Comparison of ENCODE assay signal across 33 cellular contexts in genomic region chr9:97408562-97408961, GRCh38. TPM values are rescaled to one million over a fixed set of nuclear protein-coding genes. Genes with fewer than 3 reads are reported as not detected.
A peak's percentile ranks its signal among the peaks of the same experiment; 100 is the strongest.
DNase-seq lines count a peak whose midpoint lies in the region; ATAC-seq and TF ChIP-seq lines count a peak whose summit lies in the region.
"Had no signal": no experiment of that assay in that cellular context is flagged by ENCODE, and none has a peak within 500 bp of the region (broad histone marks: within the 10 kb centered on the region; RNA-seq: fewer than 3 reads in every experiment).

No MANE protein-coding gene starts in this region.

- TF ChIP-seq CTCF in Caco-2 (IDR thresholded peaks at IDR 0.05; ENCODE audit: insufficient read depth in 1 of 2, low read depth in 1 of 2, low read length in 1 of 2, severe bottlenecking in 1 of 2, unreplicated experiment in 1 of 2), result no peak
- TF ChIP-seq CTCF in HEK293 (tag by site-specific recombination; IDR thresholded peaks at IDR 0.05), result no peak
- no peak for TF ChIP-seq CTCF in A673 (conservative IDR thresholded peaks at IDR 0.05; ENCODE audit: low read depth, low read length)

- no peak overlapping the region for H3K4me3 Mint-ChIP-seq in Caco-2 (ENCODE audit: unreplicated experiment)
- H3K4me3 Mint-ChIP-seq in stimulated activated naive B cell treated with anti-CD40 and anti-IgM and Interleukin-4, amounts not matched to agents 10 μg/mL and 1 μg/mL and 100 μg/mL, for 72 hours, result no peak overlapping the region
- H3K4me3 Mint-ChIP-seq: B cell; CD14-positive monocyte; CD4-positive, alpha-beta memory T cell; CD8-positive, alpha-beta T cell had no signal

- H3K4me1 Mint-ChIP-seq in Caco-2 (ENCODE audit: low read depth, unreplicated experiment), result peaks cover 46% of the 10 kb centered on the region
- peaks cover 31 to 42% of the 10 kb centered on the region in 2 donors for H3K4me1 Mint-ChIP-seq in stimulated activated naive B cell treated with anti-CD40 and anti-IgM and Interleukin-4, amounts not matched to agents 10 μg/mL and 1 μg/mL and 100 μg/mL, for 72 hours

- peaks cover 5% of the 10 kb centered on the region for H3K36me3 Mint-ChIP-seq in Caco-2 (ENCODE audit: insufficient read depth, unreplicated experiment)
- peaks cover 3 to 4% of the 10 kb centered on the region in 2 donors for H3K36me3 Mint-ChIP-seq in stimulated activated naive B cell treated with anti-CD40 and anti-IgM and Interleukin-4, amounts not matched to agents 10 μg/mL and 1 μg/mL and 100 μg/mL, for 72 hours
- H3K36me3 Mint-ChIP-seq: CD14-positive monocyte; CD8-positive, alpha-beta T cell had no signal

- no peaks in the 10 kb centered on the region for H3K27me3 Mint-ChIP-seq in Caco-2 (ENCODE audit: insufficient read depth, unreplicated experiment)
- H3K27me3 Mint-ChIP-seq in stimulated activated naive B cell treated with anti-CD40 and anti-IgM and Interleukin-4, amounts not matched to agents 10 μg/mL and 1 μg/mL and 100 μg/mL, for 72 hours, result peaks cover 4 to 16% of the 10 kb centered on the region in 2 donors

- intact Hi-C loops in Caco-2 (cut with micrococcal nuclease; ENCODE audit: unreplicated experiment) (no loop called here), A673 (cut with micrococcal nuclease; ENCODE audit: unreplicated experiment) (no loop called here)

- no peak for ATAC-seq in stimulated activated naive B cell treated with anti-CD40 and anti-IgM and Interleukin-4, amounts not matched to agents 10 μg/mL and 1 μg/mL and 100 μg/mL, for 72 hours (replicated peaks)
- no peak for ATAC-seq in HG03439 (IDR thresholded peaks at IDR 0.05; ENCODE audit: unreplicated experiment)
- ATAC-seq: A549; CD8-positive, alpha-beta T cell had no signal

- H3K4me1 ChIP-seq in Caco-2 (peaks cover 35% of the 10 kb centered on the region), HEK293 (ENCODE audit: control insufficient read depth, insufficient read depth, low read length) (no peaks in the 10 kb centered on the region), urinary bladder (ENCODE audit: insufficient read depth) (no peaks in the 10 kb centered on the region), A673 (ENCODE audit: insufficient read depth, low read length, poor library complexity, severe bottlenecking) (no peaks in the 10 kb centered on the region)
- H3K4me1 ChIP-seq: BE2C had no signal

- no peak overlapping the region for H3K4me3 ChIP-seq in Caco-2 (ENCODE audit: low read depth, low read length)
- H3K4me3 ChIP-seq in HEK293 (ENCODE audit: low read depth, low read length), result no peak overlapping the region
- H3K4me3 ChIP-seq in urinary bladder (ENCODE audit: low read depth, low read length), result no peak overlapping the region
- H3K4me3 ChIP-seq in A673 (ENCODE audit: low read depth, low read length, poor library complexity, severe bottlenecking), result no peak overlapping the region
- H3K4me3 ChIP-seq: A549; BLaER1; BLaER1 treated with 17β-estradiol and CSF1 and Interleukin-3, amounts not matched to agents 10 nM and 100 nM had no signal

- DNase-seq in Caco-2 (no peak), mucosa of gallbladder (ENCODE audit: low spot score) (no peak), A673 (ENCODE audit: low spot score) (no peak), NCI-H146 (lab: John Stamatoyannopoulos, UW) (no peak)
- no peak for DNase-seq in stimulated activated naive B cell treated with anti-CD40 and anti-IgM and Interleukin-4, amounts not matched to agents 10 μg/mL and 1 μg/mL and 100 μg/mL, for 72 hours
- DNase-seq: 8988T; ACHN; AML-193; BE2C; C1 segment of cervical spinal cord; Calu3; CD4-positive, alpha-beta memory T cell; CD4-positive, alpha-beta T cell; CD4-positive, CD25-positive, alpha-beta regulatory T cell; CD8-positive, alpha-beta memory T cell; CD8-positive, alpha-beta T cell; COR-L47; DMS 273 treated with DMSO at 0.1 percent for 48 hours; DMS153; DMS53; DMS79; DMS79 treated with DMSO at 0.1 percent for 48 hours; DND-41; EL had no signal

- H3K9me3 ChIP-seq in Caco-2 (peaks cover 10% of the 10 kb centered on the region), HEK293 (ENCODE audit: control insufficient read depth, insufficient read depth, low read depth, low read length) (no peaks in the 10 kb centered on the region), A673 (ENCODE audit: low read depth, low read length, poor library complexity, severe bottlenecking) (peaks cover 13% of the 10 kb centered on the region)
- H3K9me3 ChIP-seq: BE2C had no signal

- no peaks in the 10 kb centered on the region for H3K27me3 ChIP-seq in Caco-2 (replicated peaks; ENCODE audit: control insufficient read depth, insufficient read depth, low read length)
- H3K27me3 ChIP-seq in A673 (replicated peaks; ENCODE audit: insufficient read depth, low read depth, low read length, poor library complexity), result peaks cover 10% of the 10 kb centered on the region
- H3K27me3 ChIP-seq: BLaER1; BLaER1 treated with 17β-estradiol and CSF1 and Interleukin-3, amounts not matched to agents 10 nM and 100 nM had no signal

- H3K9me3 Mint-ChIP-seq in Caco-2 (ENCODE audit: unreplicated experiment), result peaks cover 8% of the 10 kb centered on the region
- peaks cover 4 to 9% of the 10 kb centered on the region in 2 donors for H3K9me3 Mint-ChIP-seq in stimulated activated naive B cell treated with anti-CD40 and anti-IgM and Interleukin-4, amounts not matched to agents 10 μg/mL and 1 μg/mL and 100 μg/mL, for 72 hours

- CTCF ChIA-PET in Caco-2 (lab: Charles Lee), result no interaction called here
- CTCF ChIA-PET in HEK293 (lab: Yijun Ruan, JAX), result interaction anchor here (0.7 to 6.0 kb wide), 7 partner anchors 8 to 369 kb away, joined by 3 to 57 read pairs (median 4); no protein-coding TSS in a partner anchor
- CTCF ChIA-PET in A673 (lab: Charles Lee), result no interaction called here

- POLR2A ChIA-PET in Caco-2 (lab: Charles Lee), result no interaction called here
- POLR2A ChIA-PET in HEK293 (lab: Yijun Ruan, JAX), result no interaction called here
- POLR2A ChIA-PET in A673 (lab: Charles Lee; ENCODE audit: low non-redundant PET), result no interaction called here

- 82% methylated on average over 4 of the region's 4 CpGs for WGBS in urinary bladder

- no peak overlapping the region for H3K27ac ChIP-seq in HEK293 (ENCODE audit: extremely low read depth, low read depth, low read length)
- peak overlapping the region; percentile 5 for H3K27ac ChIP-seq in urinary bladder (ENCODE audit: low read depth)
- H3K27ac ChIP-seq in A673 (ENCODE audit: low read depth, low read length, poor library complexity, severe bottlenecking), result no peak overlapping the region
- H3K27ac ChIP-seq: A549; BLaER1; BLaER1 treated with 17β-estradiol and CSF1 and Interleukin-3, amounts not matched to agents 10 nM and 100 nM; C4-2B had no signal

- BruUV-seq in Caco-2 (replicated peaks; lab: Mats Ljungman, UMichigan) (no TSS peak), A673 (replicated peaks; lab: Mats Ljungman, UMichigan) (no TSS peak)

- H3K36me3 ChIP-seq in Caco-2 (ENCODE audit: control insufficient read depth, insufficient read depth, low read length) (peaks cover 1% of the 10 kb centered on the region; the same call in 1 of the 2 replicates), HEK293 (ENCODE audit: control insufficient read depth in 2 of 2, insufficient read depth in 1 of 2, low read length in 2 of 2) (no peaks in the 10 kb centered on the region), urinary bladder (ENCODE audit: insufficient read depth) (no peaks in the 10 kb centered on the region), A673 (ENCODE audit: insufficient read depth, low read length, poor library complexity, severe bottlenecking) (no peaks in the 10 kb centered on the region)
- H3K36me3 ChIP-seq: BE2C; BLaER1; BLaER1 treated with 17β-estradiol and CSF1 and Interleukin-3, amounts not matched to agents 10 nM and 100 nM had no signal

- peak overlapping the region; percentile 82 for H3K27ac Mint-ChIP-seq in Caco-2 (ENCODE audit: unreplicated experiment)
- H3K27ac Mint-ChIP-seq in stimulated activated naive B cell treated with anti-CD40 and anti-IgM and Interleukin-4, amounts not matched to agents 10 μg/mL and 1 μg/mL and 100 μg/mL, for 72 hours, result peak overlapping the region; percentile 53
- H3K27ac Mint-ChIP-seq: B cell; CD14-positive monocyte; CD4-positive, alpha-beta memory T cell; CD4-positive, alpha-beta T cell; CD4-positive, CD25-positive, alpha-beta regulatory T cell; CD8-positive, alpha-beta memory T cell; CD8-positive, alpha-beta T cell had no signal

TF ChIP-seq in HEK293, 187 proteins besides CTCF, POLR2A, EP300 and RAD21:
- TF ChIP-seq ZNF560 (tag by site-specific recombination; IDR thresholded peaks at IDR 0.05; ENCODE audit: borderline replicate concordance), result no peak
- no peak for TF ChIP-seq KLF17 (tag by site-specific recombination; IDR thresholded peaks at IDR 0.05)
- no peak for TF ChIP-seq YY1 (tag by site-specific recombination; IDR thresholded peaks at IDR 0.05)
- no peak for TF ChIP-seq ZNF785 (tag by site-specific recombination; IDR thresholded peaks at IDR 0.05)
- TF ChIP-seq ZNF184 (tag by site-specific recombination; IDR thresholded peaks at IDR 0.05), result peak; percentile 98
- no peak for TF ChIP-seq ZNF514 (tag by site-specific recombination; IDR thresholded peaks at IDR 0.05)
- TF ChIP-seq, protein P1, sequence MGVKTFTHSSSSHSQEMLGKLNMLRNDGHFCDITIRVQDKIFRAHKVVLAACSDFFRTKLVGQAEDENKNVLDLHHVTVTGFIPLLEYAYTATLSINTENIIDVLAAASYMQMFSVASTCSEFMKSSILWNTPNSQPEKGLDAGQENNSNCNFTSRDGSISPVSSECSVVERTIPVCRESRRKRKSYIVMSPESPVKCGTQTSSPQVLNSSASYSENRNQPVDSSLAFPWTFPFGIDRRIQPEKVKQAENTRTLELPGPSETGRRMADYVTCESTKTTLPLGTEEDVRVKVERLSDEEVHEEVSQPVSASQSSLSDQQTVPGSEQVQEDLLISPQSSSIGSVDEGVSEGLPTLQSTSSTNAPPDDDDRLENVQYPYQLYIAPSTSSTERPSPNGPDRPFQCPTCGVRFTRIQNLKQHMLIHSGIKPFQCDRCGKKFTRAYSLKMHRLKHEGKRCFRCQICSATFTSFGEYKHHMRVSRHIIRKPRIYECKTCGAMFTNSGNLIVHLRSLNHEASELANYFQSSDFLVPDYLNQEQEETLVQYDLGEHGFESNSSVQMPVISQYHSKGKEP (tag by site-specific recombination; IDR thresholded peaks at IDR 0.05), result no peak
- TF ChIP-seq ZNF2 (tag by site-specific recombination; IDR thresholded peaks at IDR 0.05), result no peak
- TF ChIP-seq ZNF404 (tag by site-specific recombination; IDR thresholded peaks at IDR 0.05), result no peak

RNA-seq across cellular contexts. Expression of gene TDRD7, which starts 3.3 kb away (rescaled TPM):
- total RNA-seq in Caco-2 (2022), result 22.0 and 23.0 TPM in 2 replicates
- total RNA-seq in urinary bladder, result 9.8 TPM
- 8.7 TPM for polyA plus RNA-seq in urinary bladder
- 25.7 TPM for total RNA-seq in mucosa of gallbladder
- total RNA-seq in A673 (2021), result 3.6 and 4.9 TPM in 2 replicates
